Comparison of ENCODE assay signal across 2 cellular contexts in genomic region chr9:20974198-20974597, GRCh38. TPM values are rescaled to one million over a fixed set of nuclear protein-coding genes. Genes with fewer than 3 reads are reported as not detected.
"Had no signal": no experiment of that assay in that cellular context is flagged by ENCODE, and none has a peak within 500 bp of the region (broad histone marks: within the 10 kb centered on the region; RNA-seq: fewer than 3 reads in every experiment).

No MANE protein-coding gene starts in this region.

RNA-seq across cellular contexts. Expression of gene HACD4, which starts 57.2 kb away (rescaled TPM):
- total RNA-seq: MCF 10A, SJCRH30 had no signal
